ENCODE assay signal across 8 cellular contexts in the genomic region with DNA sequence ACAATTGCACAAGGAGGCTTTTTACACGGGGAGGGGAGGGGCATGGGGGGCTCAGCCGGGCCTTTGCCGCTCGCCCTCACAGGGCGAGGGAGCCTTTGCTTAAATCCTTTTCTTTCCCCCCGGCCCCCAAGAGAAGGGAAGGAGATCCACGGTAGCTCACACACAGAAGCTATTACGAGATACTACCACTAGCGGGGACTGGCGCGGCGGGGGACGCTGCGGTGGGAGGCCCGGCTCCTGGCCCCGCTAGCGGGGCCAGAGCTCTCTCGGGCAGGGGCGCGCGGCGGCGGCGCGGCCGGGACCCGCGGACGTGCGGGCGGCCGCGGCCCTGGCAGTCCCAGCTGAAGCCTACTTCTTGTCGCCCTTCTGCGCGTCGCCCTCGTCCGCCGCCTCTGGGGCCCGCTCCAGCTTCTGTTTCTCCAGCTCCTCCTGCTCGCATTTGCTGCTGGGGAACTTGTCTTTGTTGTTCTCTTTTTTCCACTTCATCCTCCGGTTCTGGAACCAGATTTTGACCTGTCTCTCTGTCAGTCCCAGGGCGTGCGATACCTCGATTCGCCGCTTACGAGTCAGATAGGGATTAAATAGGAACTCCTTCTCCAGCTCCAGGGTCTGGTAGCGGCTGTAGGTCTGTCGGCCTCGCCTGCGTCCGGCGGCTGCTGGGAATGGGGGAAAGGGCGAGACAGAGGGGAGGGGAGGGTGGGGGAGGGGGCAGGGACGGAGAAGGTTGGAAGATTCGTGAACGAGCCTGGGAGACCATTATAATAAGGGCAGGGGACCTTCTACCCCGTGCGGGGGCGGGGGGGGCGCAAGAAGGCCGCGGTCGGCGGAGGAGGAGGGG. TPM values are rescaled to one million over a fixed set of nuclear protein-coding genes. Genes with fewer than 3 reads are reported as not detected.
DNase-seq lines count a peak whose midpoint lies in the region; ATAC-seq, FAIRE-seq and TF ChIP-seq lines count a peak whose summit lies in the region.

No MANE protein-coding gene starts in this region.

- peak overlapping the region in 1 of 2 donors; percentile 48 for H3K27ac ChIP-seq in breast epithelium
- H3K27ac ChIP-seq in kidney (ENCODE audit: low read depth in 2 of 2, low read length in 2 of 2), result peak overlapping the region; percentile 92 to 97

- no peaks in the 10 kb centered on the region for H3K4me1 ChIP-seq in breast epithelium
- H3K4me1 ChIP-seq in kidney (ENCODE audit: control insufficient read depth in 1 of 2, insufficient read depth in 1 of 2, low read depth in 1 of 2, low read length in 2 of 2), result peaks cover 9 to 15% of the 10 kb centered on the region in 2 donors

- no peaks in the 10 kb centered on the region for H3K36me3 ChIP-seq in breast epithelium
- H3K36me3 ChIP-seq in kidney (ENCODE audit: control insufficient read depth in 1 of 2, insufficient read depth in 2 of 2, low read length in 2 of 2), result no peaks in the 10 kb centered on the region

- H3K4me3 ChIP-seq in breast epithelium (peak overlapping the region; percentile 54 to 78 (median 68)), kidney (ENCODE audit: low read length in 2 of 2) (peak overlapping the region; percentile 81 to 85)

- peaks cover 98% of the 10 kb centered on the region for H3K27me3 Mint-ChIP-seq in MCF 10A (ENCODE audit: insufficient read depth, unreplicated experiment)
- peaks cover 92% of the 10 kb centered on the region for H3K27me3 Mint-ChIP-seq in activated naive CD8-positive, alpha-beta T cell treated with anti-CD3 and anti-CD28 coated beads for 36 hours

- DNase-seq in breast epithelium (ENCODE audit: low spot score in 2 of 2) (no peak), MCF 10A (ENCODE audit: unreplicated experiment) (no peak), NCI-H69 (lab: John Stamatoyannopoulos, UW) (peak; percentile 80), kidney (peak; percentile 78)
- peak; percentile 55 for DNase-seq in activated naive CD8-positive, alpha-beta T cell treated with anti-CD3 and anti-CD28 coated beads for 36 hours
- DNase-seq in stimulated activated naive CD4-positive, alpha-beta T cell (lab: John Stamatoyannopoulos, UW), result peak in 4 of 6 experiments; percentile 27 to 53 (median 40)

- ATAC-seq in GM18861 (IDR thresholded peaks at IDR 0.05; ENCODE audit: unreplicated experiment) (no peak), GM21381 (IDR thresholded peaks at IDR 0.05; ENCODE audit: unreplicated experiment) (no peak)

- H3K4me1 Mint-ChIP-seq in MCF 10A (ENCODE audit: insufficient read depth, unreplicated experiment), result peaks cover 4% of the 10 kb centered on the region
- H3K4me1 Mint-ChIP-seq in activated naive CD8-positive, alpha-beta T cell treated with anti-CD3 and anti-CD28 coated beads for 36 hours, result peaks cover 43% of the 10 kb centered on the region

- no peaks in the 10 kb centered on the region for H3K9me3 Mint-ChIP-seq in MCF 10A (ENCODE audit: unreplicated experiment)
- H3K9me3 Mint-ChIP-seq in activated naive CD8-positive, alpha-beta T cell treated with anti-CD3 and anti-CD28 coated beads for 36 hours, result no peaks in the 10 kb centered on the region

- peak in 1 of 3 donors; percentile 34 for TF ChIP-seq CTCF in breast epithelium (IDR thresholded peaks at IDR 0.05)
- TF ChIP-seq CTCF in MCF 10A (IDR thresholded peaks at IDR 0.05; ENCODE audit: unreplicated experiment), result no peak
- peak; percentile 19 for TF ChIP-seq CTCF in kidney (IDR thresholded peaks at IDR 0.05; ENCODE audit: borderline replicate concordance, extremely low read depth, insufficient read depth)

- H3K9ac ChIP-seq in kidney (ENCODE audit: low read length in 2 of 2), result peak overlapping the region; percentile 71 to 82

- CTCF ChIA-PET in MCF 10A (lab: Yijun Ruan, JAX), result interaction anchor here (0.6 kb wide), 2 partner anchors 362 to 739 kb away, joined by 3 to 4 read pairs; no protein-coding TSS in a partner anchor

- no peak for FAIRE-seq in kidney (lab: Jason Lieb, UNC)

- H3K4me3 Mint-ChIP-seq in MCF 10A (ENCODE audit: unreplicated experiment), result no peak overlapping the region
- H3K4me3 Mint-ChIP-seq in activated naive CD8-positive, alpha-beta T cell treated with anti-CD3 and anti-CD28 coated beads for 36 hours, result peak overlapping the region; percentile 73

- no TSS peak for BruUV-seq in MCF 10A (replicated peaks; lab: Mats Ljungman, UMichigan)

- peaks cover 19 to 99% of the 10 kb centered on the region in 2 donors for H3K27me3 ChIP-seq in breast epithelium

- TF ChIP-seq POLR2A in breast epithelium (IDR thresholded peaks at IDR 0.05), result no peak

- intact Hi-C loops in breast epithelium (cut with DNase I; ENCODE audit: low total_unique reads) (no loop called here), MCF 10A (cut with micrococcal nuclease) (no loop called here), kidney (cut with DNase I) (no loop called here)

- no peak overlapping the region for H3K27ac Mint-ChIP-seq in MCF 10A (ENCODE audit: low read depth, unreplicated experiment)
- no peak overlapping the region for H3K27ac Mint-ChIP-seq in activated naive CD8-positive, alpha-beta T cell treated with anti-CD3 and anti-CD28 coated beads for 36 hours

- H3K36me3 Mint-ChIP-seq in MCF 10A (ENCODE audit: insufficient read depth, unreplicated experiment), result no peaks in the 10 kb centered on the region
- no peaks in the 10 kb centered on the region for H3K36me3 Mint-ChIP-seq in activated naive CD8-positive, alpha-beta T cell treated with anti-CD3 and anti-CD28 coated beads for 36 hours

- H3K9me3 ChIP-seq in breast epithelium (no peaks in the 10 kb centered on the region), kidney (ENCODE audit: control insufficient read depth in 1 of 2, low read length in 2 of 2) (no peaks in the 10 kb centered on the region)

- POLR2A ChIA-PET in MCF 10A (lab: Yijun Ruan, JAX), result no interaction called here

RNA-seq across cellular contexts. Expression of a gene that starts 2.0 kb away (rescaled TPM):
- total RNA-seq in breast epithelium (1 to 10 TPM in 2 of 3 donors, under 1 TPM in 1; 0.59 to 4.6 (median 4.6) TPM), MCF 10A (2022) (not detected in 2 replicates), kidney (48.7 TPM)
- not detected for total RNA-seq in activated naive CD8-positive, alpha-beta T cell treated with anti-CD3 and anti-CD28 coated beads for 36 hours
- 19.3 TPM for polyA plus RNA-seq in kidney (ENCODE audit: insufficient read depth, low read depth, low replicate concordance)

RNA-seq across cellular contexts. Expression of a gene that starts 2.3 kb away (rescaled TPM):
- 10 to 100 TPM in 1 of 3 donors, 1 to 10 TPM in 2; 1.5 to 16.8 (median 4.3) TPM for total RNA-seq in breast epithelium
- not detected in 2 replicates for total RNA-seq in MCF 10A (2022)
- 1 to 10 TPM in 1 of 2 experiments, under 1 TPM in 1; 0.62 to 1.4 TPM for total RNA-seq in activated naive CD8-positive, alpha-beta T cell treated with anti-CD3 and anti-CD28 coated beads for 36 hours
- 45.4 TPM for total RNA-seq in kidney
- polyA plus RNA-seq in kidney (ENCODE audit: insufficient read depth, low read depth, low replicate concordance), result 49.6 TPM

RNA-seq across cellular contexts. Expression of a gene that starts 8.3 kb away (rescaled TPM):
- total RNA-seq in breast epithelium (10 to 100 TPM in 2 of 3 donors, 1 to 10 TPM in 1; 1.0 to 24.9 (median 18.2) TPM), MCF 10A (2022) (0.37 TPM in 1 of 2 replicates, not detected in the other), kidney (90.2 TPM)
- total RNA-seq in activated naive CD8-positive, alpha-beta T cell treated with anti-CD3 and anti-CD28 coated beads for 36 hours, result not detected
- 44.0 TPM for polyA plus RNA-seq in kidney (ENCODE audit: insufficient read depth, low read depth, low replicate concordance)

RNA-seq across cellular contexts. Expression of a gene that starts 13.1 kb away (rescaled TPM):
- total RNA-seq in breast epithelium (under 1 TPM; 0.32 to 0.44 (median 0.33) TPM), MCF 10A (2022) (1.4 and 2.5 TPM in 2 replicates), kidney (45.8 TPM)
- total RNA-seq in activated naive CD8-positive, alpha-beta T cell treated with anti-CD3 and anti-CD28 coated beads for 36 hours, result 1 to 10 TPM; 3.4 to 4.0 TPM
- polyA plus RNA-seq in kidney (ENCODE audit: insufficient read depth, low read depth, low replicate concordance), result 29.2 TPM

RNA-seq across cellular contexts. Expression of a gene that starts 19.5 kb away (rescaled TPM):
- total RNA-seq in breast epithelium, result 1 to 10 TPM in 2 of 3 donors, under 1 TPM in 1; 0.44 to 2.0 (median 1.4) TPM
- not detected in 2 replicates for total RNA-seq in MCF 10A (2022)
- not detected for total RNA-seq in activated naive CD8-positive, alpha-beta T cell treated with anti-CD3 and anti-CD28 coated beads for 36 hours
- total RNA-seq in kidney, result 27.0 TPM
- 12.3 TPM for polyA plus RNA-seq in kidney (ENCODE audit: insufficient read depth, low read depth, low replicate concordance)

Comparison
In these comparisons a context has a peak if more than half of its experiments do, and no peak if none do; other contexts are left out.
1. DNase-seq: peak in NCI-H69 (single experiment), activated naive CD8-positive, alpha-beta T cell treated with anti-CD3 and anti-CD28 coated beads for 36 hours (single experiment), kidney (single experiment) and stimulated activated naive CD4-positive, alpha-beta T cell (4 of 6); none in breast epithelium (0 of 2) and MCF 10A (single experiment).